ENCODE assay signal across 25 cellular contexts in the genomic region with DNA sequence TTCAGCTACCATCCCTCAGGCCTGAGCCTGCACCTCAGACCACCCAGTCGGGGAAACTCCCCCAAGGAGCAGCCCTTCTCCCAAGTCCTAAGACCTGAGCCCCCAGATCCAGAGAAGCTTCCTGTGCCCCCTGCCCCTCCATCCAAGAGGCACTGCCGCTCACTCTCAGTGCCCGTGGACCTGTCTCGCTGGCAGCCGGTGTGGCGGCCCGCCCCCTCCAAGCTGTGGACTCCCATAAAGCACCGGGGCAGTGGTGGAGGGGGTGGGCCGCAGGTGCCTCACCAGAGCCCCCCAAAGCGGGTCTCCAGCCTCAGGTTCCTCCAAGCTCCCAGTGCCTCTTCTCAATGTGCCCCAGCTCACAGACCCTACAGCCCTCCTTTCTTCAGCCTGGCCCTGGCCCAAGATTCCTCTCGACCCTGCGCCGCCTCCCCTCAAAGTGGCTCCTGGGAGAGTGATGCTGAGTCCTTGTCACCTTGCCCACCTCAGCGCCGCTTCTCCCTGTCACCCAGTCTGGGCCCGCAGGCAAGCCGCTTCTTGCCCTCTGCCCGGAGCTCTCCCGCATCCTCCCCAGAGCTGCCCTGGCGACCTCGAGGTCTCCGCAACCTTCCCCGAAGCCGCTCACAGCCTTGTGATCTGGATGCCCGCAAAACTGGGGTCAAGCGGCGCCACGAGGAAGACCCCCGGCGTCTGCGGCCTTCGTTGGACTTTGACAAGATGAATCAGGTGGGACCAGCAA. TPM values are rescaled to one million over a fixed set of nuclear protein-coding genes. Genes with fewer than 3 reads are reported as not detected.
"Had no signal": no experiment of that assay in that cellular context is flagged by ENCODE, and none has a peak within 500 bp of the region (broad histone marks: within the 10 kb centered on the region; RNA-seq: fewer than 3 reads in every experiment).

No MANE protein-coding gene starts in this region.

- H3K9me3 Mint-ChIP-seq: activated CD4-positive, alpha-beta memory T cell treated with anti-CD3 and anti-CD28 coated beads for 36 hours; activated CD4-positive, alpha-beta T cell treated with anti-CD3 and anti-CD28 coated beads, Interleukin-2, amount 10 ng/mL, durations not matched to agents 7 days and 5 days; activated naive CD4-positive, alpha-beta T cell treated with anti-CD3 and anti-CD28 coated beads, Interleukin-2, amount 50 U/mL, for 72 hours; activated naive CD8-positive, alpha-beta T cell treated with anti-CD3 and anti-CD28 coated beads, Interleukin-2, amount 50 U/mL, for 24 hours; activated T-cell treated with anti-CD3 and anti-CD28 coated beads, Interleukin-2, amount 50 U/mL, for 4 hours; central memory CD8-positive, alpha-beta T cell; T-cell had no signal

- ATAC-seq: activated naive CD4-positive, alpha-beta T cell treated with anti-CD3 and anti-CD28 coated beads, Interleukin-2, amount 50 U/mL, for 72 hours; activated naive CD8-positive, alpha-beta T cell treated with anti-CD3 and anti-CD28 coated beads, Interleukin-2, amount 50 U/mL, for 24 hours; activated T-cell treated with anti-CD3 and anti-CD28 coated beads, Interleukin-2, amount 50 U/mL, for 4 hours; body of pancreas; T-cell had no signal

- H3K27ac ChIP-seq: ascending aorta, body of pancreas, Peyer's patch, VCaP had no signal

- H3K4me3 ChIP-seq: ascending aorta, body of pancreas, Peyer's patch had no signal

- FAIRE-seq: bronchial epithelial cell had no signal

- DNase-seq: activated CD4-positive, alpha-beta memory T cell treated with anti-CD3 and anti-CD28 coated beads for 36 hours; activated CD4-positive, alpha-beta T cell treated with anti-CD3 and anti-CD28 coated beads, Interleukin-2, amount 10 ng/mL, durations not matched to agents 7 days and 5 days; activated CD4-positive, CD25-positive, alpha-beta regulatory T cell; activated CD8-positive, alpha-beta memory T cell treated with anti-CD3 and anti-CD28 coated beads for 24 hours; activated effector memory CD4-positive, alpha-beta T cell treated with anti-CD3 and anti-CD28 coated beads, Interleukin-2, amount 50 U/mL, for 16 hours; activated naive CD4-positive, alpha-beta T cell treated with Interleukin-2 at 50 U/mL for 16 hours; activated naive CD8-positive, alpha-beta T cell treated with anti-CD3 and anti-CD28 coated beads, Interleukin-2, amount 50 U/mL, for 24 hours; activated T-cell treated with anti-CD3 and anti-CD28 coated beads, Interleukin-2, amount 50 U/mL, for 4 hours; amniotic stem cell; body of pancreas; KG1; NCI-H1048; NCI-H1694; NCI-H2029 treated with DMSO at 0.1 percent for 48 hours; NCI-H510A treated with DMSO at 0.1 percent for 48 hours; NCI-H69; NK-92 treated with Interleukin-12 subunit alpha and Interleukin-12 subunit beta, amount 100 ng/mL, for 24 hours; Peyer's patch; SHP77 treated with DMSO at 0.1 percent for 48 hours; T-cell had no signal

- H3K27me3 ChIP-seq: ascending aorta, body of pancreas, Peyer's patch had no signal

- H3K9me3 ChIP-seq: ascending aorta, body of pancreas, Peyer's patch had no signal

- H3K4me3 Mint-ChIP-seq: activated CD4-positive, alpha-beta memory T cell treated with anti-CD3 and anti-CD28 coated beads for 36 hours; activated CD4-positive, alpha-beta T cell treated with anti-CD3 and anti-CD28 coated beads, Interleukin-2, amount 10 ng/mL, durations not matched to agents 7 days and 5 days; activated naive CD8-positive, alpha-beta T cell treated with anti-CD3 and anti-CD28 coated beads, Interleukin-2, amount 50 U/mL, for 24 hours; activated T-cell treated with anti-CD3 and anti-CD28 coated beads, Interleukin-2, amount 50 U/mL, for 4 hours; central memory CD8-positive, alpha-beta T cell; T-cell had no signal

- H3K27ac Mint-ChIP-seq: activated CD4-positive, alpha-beta memory T cell treated with anti-CD3 and anti-CD28 coated beads for 36 hours; activated CD4-positive, alpha-beta T cell treated with anti-CD3 and anti-CD28 coated beads, Interleukin-2, amount 10 ng/mL, durations not matched to agents 7 days and 5 days; activated naive CD4-positive, alpha-beta T cell treated with anti-CD3 and anti-CD28 coated beads, Interleukin-2, amount 50 U/mL, for 72 hours; activated naive CD8-positive, alpha-beta T cell treated with anti-CD3 and anti-CD28 coated beads, Interleukin-2, amount 50 U/mL, for 24 hours; T-cell had no signal

RNA-seq across cellular contexts. Expression of a gene that starts 13.5 kb away (rescaled TPM):
- total RNA-seq: ascending aorta, body of pancreas had no signal
